Comparison of ENCODE assay signal across 9 cellular contexts in the genomic region with DNA sequence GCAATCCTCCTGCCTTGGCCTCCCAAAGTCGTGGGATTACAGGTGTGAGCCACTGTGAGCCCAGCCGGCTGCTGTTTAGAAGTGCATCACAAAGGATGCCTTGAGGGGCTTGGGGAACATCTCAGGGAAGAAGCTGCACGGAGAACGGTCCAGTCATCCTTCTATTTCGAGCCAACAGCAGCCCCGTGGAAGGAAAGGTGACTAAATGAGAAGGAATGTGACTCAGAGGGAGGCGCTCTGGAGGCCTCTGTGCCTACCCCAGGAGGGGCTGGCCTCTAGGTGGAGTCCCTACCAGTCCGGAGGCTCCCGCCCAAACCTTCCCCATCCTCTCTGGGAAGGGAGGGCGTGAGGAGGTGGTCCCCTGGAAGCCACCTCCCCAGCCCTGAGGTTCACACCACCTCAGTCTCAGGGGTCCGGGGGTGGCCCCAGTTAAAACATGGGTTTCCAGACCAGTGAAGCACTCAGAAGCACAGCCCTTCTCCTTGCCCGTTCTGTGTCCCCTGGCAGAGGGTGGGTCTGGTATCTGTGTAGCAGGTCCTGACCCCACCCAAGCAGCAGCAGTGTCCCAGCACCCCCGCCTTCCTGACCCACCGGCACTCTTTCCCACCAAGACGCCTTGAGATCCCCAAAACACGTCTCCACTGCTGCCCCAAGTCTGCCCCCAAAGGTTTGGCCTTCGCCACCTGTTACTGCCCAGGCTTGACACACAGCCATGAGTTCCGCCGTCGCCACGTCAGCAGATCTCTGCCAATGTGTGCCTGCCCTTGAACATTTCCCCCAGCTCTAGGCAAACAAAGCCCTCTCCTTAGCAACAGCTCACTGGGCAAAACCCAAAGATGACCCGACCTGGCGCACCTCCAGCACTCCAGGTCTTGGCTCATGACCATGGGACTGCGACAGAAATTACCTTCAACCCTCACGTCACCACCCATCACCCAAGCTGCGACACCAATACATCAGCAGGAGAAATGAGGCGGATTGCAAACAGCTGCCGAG.
A peak's percentile ranks its signal among the peaks of the same experiment; 100 is the strongest.
DNase-seq lines count a peak whose midpoint lies in the region; ATAC-seq and TF ChIP-seq lines count a peak whose summit lies in the region.
"Had no signal": no experiment of that assay in that cellular context is flagged by ENCODE, and none has a peak within 500 bp of the region (broad histone marks: within the 10 kb centered on the region; RNA-seq: fewer than 3 reads in every experiment).

No MANE protein-coding gene starts in this region.

- intact Hi-C loops in ovary (cut with DNase I): no loop called here

- 24 to 49% (median 26%) methylated on average over 27 to 28 of the region's 28 CpGs for WGBS in ovary, 3 donors

- H3K4me1 ChIP-seq in ovary (ENCODE audit: insufficient read depth): peaks cover 24% of the 10 kb centered on the region

- H3K27me3 ChIP-seq in ovary: no peaks in the 10 kb centered on the region

- TF ChIP-seq CTCF in ovary (IDR thresholded peaks at IDR 0.05): peak in 1 of 3 donors; percentile 14
- TF ChIP-seq CTCF in GM13977 (IDR thresholded peaks at IDR 0.05; ENCODE audit: extremely low read depth, insufficient read depth, missing control alignments): no peak

- in situ Hi-C loops in GM13977 (cut with MboI; ENCODE audit: low pct_unique_long_range_greater_than_20kb, low sequenced_read_pairs, unreplicated experiment): no loop called here

- TF ChIP-seq EP300 in ovary (IDR thresholded peaks at IDR 0.05): no peak

- peak; percentile 81 for DNase-seq in DMS79 treated with DMSO at 0.1 percent for 48 hours (lab: John Stamatoyannopoulos, UW)
- peak; percentile 69 for DNase-seq in RKO (ENCODE audit: low spot score)
- DNase-seq in fibroblast of peridontal ligament (ENCODE audit: extremely low read depth): peak; percentile 82
- DNase-seq in ovary: peak; percentile 59 to 83 (median 80)
- no peak for DNase-seq in GM13977 (ENCODE audit: low spot score)
- DNase-seq: activated naive CD8-positive, alpha-beta T cell treated with anti-CD3 and anti-CD28 coated beads, Interleukin-2, amount 10 ng/mL, durations not matched to agents 7 days and 5 days had no signal

- TF ChIP-seq POLR2A in ovary (IDR thresholded peaks at IDR 0.05): no peak

- no peak for ATAC-seq in GM18502 (IDR thresholded peaks at IDR 0.05; ENCODE audit: poor library complexity, unreplicated experiment)
- ATAC-seq in HG02938 (IDR thresholded peaks at IDR 0.05; ENCODE audit: unreplicated experiment): no peak
- ATAC-seq in GM21367 (IDR thresholded peaks at IDR 0.05; ENCODE audit: unreplicated experiment): no peak

- no peaks in the 10 kb centered on the region for H3K36me3 ChIP-seq in ovary

- H3K27ac ChIP-seq in ovary: peak overlapping the region; percentile 16 to 75

- H3K9me3 ChIP-seq in ovary: no peaks in the 10 kb centered on the region

- no peak overlapping the region for H3K4me3 ChIP-seq in ovary
